In genomic region chr1:244450597-244451538, GRCh38 we compare ENCODE assay signal across 8 cellular contexts. TPM values are rescaled to one million over a fixed set of nuclear protein-coding genes. Genes with fewer than 3 reads are reported as not detected.
A peak's percentile ranks its signal among the peaks of the same experiment; 100 is the strongest.
DNase-seq lines count a peak whose midpoint lies in the region; ATAC-seq lines count a peak whose summit lies in the region.

No MANE protein-coding gene starts in this region.

- H3K36me3 Mint-ChIP-seq in activated T-cell treated with anti-CD3 and anti-CD28 coated beads, Interleukin-2, amount 50 U/mL, for 24 hours (ENCODE audit: low read depth): peaks cover 54% of the 10 kb centered on the region

- H3K4me1 ChIP-seq in muscle layer of duodenum (ENCODE audit: control insufficient read depth in 1 of 2, insufficient read depth in 2 of 2, low read length in 2 of 2): peaks cover 15 to 36% of the 10 kb centered on the region in 2 donors

- peak overlapping the region; percentile 78 to 84 for H3K4me3 ChIP-seq in muscle layer of duodenum (ENCODE audit: low read depth in 1 of 2, low read length in 2 of 2)

- peaks cover 0 to 5% of the 10 kb centered on the region in 2 donors for H3K36me3 ChIP-seq in muscle layer of duodenum (ENCODE audit: control insufficient read depth in 1 of 2, insufficient read depth in 2 of 2, low read length in 2 of 2)

- H3K9me3 ChIP-seq in muscle layer of duodenum (ENCODE audit: control insufficient read depth in 1 of 2, low read length in 2 of 2): no peaks in the 10 kb centered on the region

- ATAC-seq in HG03045 (IDR thresholded peaks at IDR 0.05; ENCODE audit: unreplicated experiment) (peak; percentile 16), esophagus mucosa (peak; percentile 7)
- peak; percentile 15 for ATAC-seq in stimulated activated naive CD8-positive, alpha-beta T cell treated with anti-CD3 and anti-CD28 coated beads, Interleukin-15, amount 100 ng/mL, for 72 hours

- DNase-seq in SIG-M5 treated with dmso at 0.1 percent for 504 hours (lab: John Stamatoyannopoulos, UW; ENCODE audit: unreplicated experiment) (peak; percentile 82), SIG-M5 (lab: John Stamatoyannopoulos, UW) (no peak), NOMO-1 treated with dmso at 0.1 percent for 144 hours (lab: John Stamatoyannopoulos, UW; ENCODE audit: unreplicated experiment) (peak; percentile 17)
- DNase-seq in activated T-cell treated with anti-CD3 and anti-CD28 coated beads, Interleukin-2, amount 50 U/mL, for 24 hours: peak; percentile 77
- DNase-seq in stimulated activated naive CD8-positive, alpha-beta T cell treated with anti-CD3 and anti-CD28 coated beads, Interleukin-15, amount 100 ng/mL, for 72 hours: peak; percentile 52 to 68

- no peaks in the 10 kb centered on the region for H3K9me3 Mint-ChIP-seq in activated T-cell treated with anti-CD3 and anti-CD28 coated beads, Interleukin-2, amount 50 U/mL, for 24 hours
- no peaks in the 10 kb centered on the region for H3K9me3 Mint-ChIP-seq in stimulated activated naive CD8-positive, alpha-beta T cell treated with anti-CD3 and anti-CD28 coated beads, Interleukin-15, amount 100 ng/mL, for 72 hours

- no peaks in the 10 kb centered on the region for H3K27me3 Mint-ChIP-seq in activated T-cell treated with anti-CD3 and anti-CD28 coated beads, Interleukin-2, amount 50 U/mL, for 24 hours
- no peaks in the 10 kb centered on the region for H3K27me3 Mint-ChIP-seq in stimulated activated naive CD8-positive, alpha-beta T cell treated with anti-CD3 and anti-CD28 coated beads, Interleukin-15, amount 100 ng/mL, for 72 hours

- peak overlapping the region; percentile 93 for H3K4me3 Mint-ChIP-seq in activated T-cell treated with anti-CD3 and anti-CD28 coated beads, Interleukin-2, amount 50 U/mL, for 24 hours
- H3K4me3 Mint-ChIP-seq in stimulated activated naive CD8-positive, alpha-beta T cell treated with anti-CD3 and anti-CD28 coated beads, Interleukin-15, amount 100 ng/mL, for 72 hours: peak overlapping the region; percentile 82 to 97

- H3K4me1 Mint-ChIP-seq in activated T-cell treated with anti-CD3 and anti-CD28 coated beads, Interleukin-2, amount 50 U/mL, for 24 hours (ENCODE audit: low read depth): peaks cover 60% of the 10 kb centered on the region
- peaks cover 64% of the 10 kb centered on the region for H3K4me1 Mint-ChIP-seq in stimulated activated naive CD8-positive, alpha-beta T cell treated with anti-CD3 and anti-CD28 coated beads, Interleukin-15, amount 100 ng/mL, for 72 hours

- H3K27ac Mint-ChIP-seq in activated T-cell treated with anti-CD3 and anti-CD28 coated beads, Interleukin-2, amount 50 U/mL, for 24 hours: peak overlapping the region; percentile 96
- peak overlapping the region; percentile 98 for H3K27ac Mint-ChIP-seq in stimulated activated naive CD8-positive, alpha-beta T cell treated with anti-CD3 and anti-CD28 coated beads, Interleukin-15, amount 100 ng/mL, for 72 hours

- H3K27me3 ChIP-seq in muscle layer of duodenum (ENCODE audit: low read depth, low read length): no peaks in the 10 kb centered on the region

- H3K27ac ChIP-seq in muscle layer of duodenum (ENCODE audit: low read length): peak overlapping the region; percentile 91

RNA-seq across cellular contexts. Expression of gene ADSS2, which starts 0.8 kb away (rescaled TPM):
- total RNA-seq in esophagus mucosa: 26.3 TPM

RNA-seq across cellular contexts. Expression of gene CATSPERE, which starts 10.2 kb away (rescaled TPM):
- total RNA-seq in esophagus mucosa: 0.64 TPM
